Comparison of ENCODE assay signal across 19 cellular contexts in genomic region chr11:117759305-117759704, GRCh38. TPM values are rescaled to one million over a fixed set of nuclear protein-coding genes. Genes with fewer than 3 reads are reported as not detected.
DNase-seq lines count a peak whose midpoint lies in the region; ATAC-seq and TF ChIP-seq lines count a peak whose summit lies in the region.
"Had no signal": no experiment of that assay in that cellular context is flagged by ENCODE, and none has a peak within 500 bp of the region (broad histone marks: within the 10 kb centered on the region; RNA-seq: fewer than 3 reads in every experiment).

No MANE protein-coding gene starts in this region.

- H2AFZ ChIP-seq in neuronal stem cell (ENCODE audit: low read length), result no peak overlapping the region

- H3K14ac ChIP-seq in neuronal stem cell (ENCODE audit: low read length), result no peak overlapping the region

- peak overlapping the region; percentile 19 for H3K18ac ChIP-seq in neuronal stem cell (ENCODE audit: low read length)

- no peak overlapping the region for H3K23ac ChIP-seq in neuronal stem cell (ENCODE audit: low read depth, low read length, poor library complexity)

- H3K4me3 ChIP-seq in neuronal stem cell (ENCODE audit: low read length in 2 of 2), result no peak overlapping the region
- H3K4me3 ChIP-seq: K562, SJSA1 had no signal

- no peak overlapping the region for H3K9ac ChIP-seq in neuronal stem cell (ENCODE audit: low read depth, low read length, poor library complexity)

- no peak overlapping the region for H2BK15ac ChIP-seq in neuronal stem cell (ENCODE audit: low read length)

- H4K8ac ChIP-seq in neuronal stem cell (ENCODE audit: low read depth, low read length), result no peak overlapping the region

- peaks cover 0 to 8% of the 10 kb centered on the region in 2 donors for H3K4me1 ChIP-seq in neuronal stem cell (ENCODE audit: control insufficient read depth in 2 of 2, insufficient read depth in 1 of 2, low read depth in 1 of 2, low read length in 2 of 2)
- H3K4me1 ChIP-seq: BE2C, SJSA1 had no signal

- H3K36me3 ChIP-seq in neuronal stem cell (replicated peaks in 1 of 2; ENCODE audit: control insufficient read depth in 2 of 2, insufficient read depth in 2 of 2, low read length in 2 of 2), result no peaks in the 10 kb centered on the region
- H3K36me3 ChIP-seq: BE2C, SJSA1 had no signal

- no peaks in the 10 kb centered on the region for H3K79me1 ChIP-seq in neuronal stem cell (ENCODE audit: low read depth, low read length)

- no peak overlapping the region for H2BK120ac ChIP-seq in neuronal stem cell (ENCODE audit: low read depth, low read length)

- no peak overlapping the region for H2BK5ac ChIP-seq in neuronal stem cell (ENCODE audit: low read length)

- no peak overlapping the region for H3K4me2 ChIP-seq in neuronal stem cell (ENCODE audit: insufficient read depth, low read length, poor library complexity, severe bottlenecking)

- CTCF ChIA-PET in WTC11 (lab: Charles Lee), result interaction anchor here (1.0 kb wide), 1 partner anchor 333 kb away, joined by 6 read pairs; no protein-coding TSS in a partner anchor

- no peak overlapping the region for H4K91ac ChIP-seq in neuronal stem cell (ENCODE audit: low read depth, low read length, poor library complexity)

- DNase-seq in NCI-H345 (lab: John Stamatoyannopoulos, UW) (peak; percentile 48), NCI-H345 treated with DMSO at 0.1 percent for 48 hours (lab: John Stamatoyannopoulos, UW; ENCODE audit: unreplicated experiment) (no peak), NCI-H2107 treated with DMSO at 0.1 percent for 48 hours (lab: John Stamatoyannopoulos, UW; ENCODE audit: unreplicated experiment) (peak; percentile 94), WTC11 (ENCODE audit: low spot score) (peak; percentile 29), neuronal stem cell (ENCODE audit: low spot score) (no peak), NCI-H2227 treated with DMSO at 0.1 percent for 48 hours (lab: John Stamatoyannopoulos, UW) (no peak)
- no peak for DNase-seq in T-helper 2 cell treated with Interferon-gamma antibody and Interleukin-4, amounts not matched to agents 5 μg/mL and 100 μg/mL, for 36 hours (ENCODE audit: low spot score)
- DNase-seq: 8988T; BE2C; CD4-positive, alpha-beta memory T cell; DMS79 treated with DMSO at 0.1 percent for 48 hours; MV-4-11; NCI-H1694; NCI-H774; PC-3; SW 1271 had no signal

- TF ChIP-seq CTCF in WTC11 (IDR thresholded peaks at IDR 0.05), result no peak

- H3K9me3 Mint-ChIP-seq in WTC11, result no peaks in the 10 kb centered on the region
- H3K9me3 Mint-ChIP-seq in T-helper 2 cell treated with Interferon-gamma antibody and Interleukin-4, amounts not matched to agents 5 μg/mL and 100 μg/mL, for 36 hours, result no peaks in the 10 kb centered on the region
- H3K9me3 Mint-ChIP-seq: CD4-positive, alpha-beta memory T cell had no signal

- no peak overlapping the region for H2BK12ac ChIP-seq in neuronal stem cell (ENCODE audit: low read length)

- H3K4me3 Mint-ChIP-seq in WTC11, result no peak overlapping the region
- no peak overlapping the region for H3K4me3 Mint-ChIP-seq in T-helper 2 cell treated with Interferon-gamma antibody and Interleukin-4, amounts not matched to agents 5 μg/mL and 100 μg/mL, for 36 hours
- H3K4me3 Mint-ChIP-seq: CD4-positive, alpha-beta memory T cell had no signal

- no peaks in the 10 kb centered on the region for H3K9me3 ChIP-seq in neuronal stem cell (replicated peaks in 1 of 2; ENCODE audit: control insufficient read depth in 2 of 2, insufficient read depth in 1 of 2, low read depth in 1 of 2, low read length in 2 of 2)
- H3K9me3 ChIP-seq: BE2C, SJSA1 had no signal

- no peaks in the 10 kb centered on the region for H3K36me3 Mint-ChIP-seq in WTC11
- H3K36me3 Mint-ChIP-seq in T-helper 2 cell treated with Interferon-gamma antibody and Interleukin-4, amounts not matched to agents 5 μg/mL and 100 μg/mL, for 36 hours (ENCODE audit: low read depth), result no peaks in the 10 kb centered on the region
- H3K36me3 Mint-ChIP-seq: CD4-positive, alpha-beta memory T cell had no signal

- peak; percentile 86 for ATAC-seq in WTC11
- ATAC-seq in GM21825 (IDR thresholded peaks at IDR 0.05; ENCODE audit: unreplicated experiment), result no peak
- ATAC-seq: K562, PC-3 had no signal

- WGBS in neuronal stem cell (ENCODE audit: extremely low coverage in 2 of 2, insufficient read length in 2 of 2, insufficient replicate concordance in 1 of 2), 2 donors, result no CpG with 5 or more reads among the region's 8 CpGs

- no peak overlapping the region for H2AK5ac ChIP-seq in neuronal stem cell (ENCODE audit: low read depth, low read length)

- no peak overlapping the region; the same call in 1 of the 2 replicates for H3K27ac Mint-ChIP-seq in WTC11
- no peak overlapping the region for H3K27ac Mint-ChIP-seq in T-helper 2 cell treated with Interferon-gamma antibody and Interleukin-4, amounts not matched to agents 5 μg/mL and 100 μg/mL, for 36 hours

- peaks cover 23% of the 10 kb centered on the region for H3K4me1 Mint-ChIP-seq in WTC11
- H3K4me1 Mint-ChIP-seq in T-helper 2 cell treated with Interferon-gamma antibody and Interleukin-4, amounts not matched to agents 5 μg/mL and 100 μg/mL, for 36 hours (ENCODE audit: low read depth), result no peaks in the 10 kb centered on the region
- H3K4me1 Mint-ChIP-seq: CD4-positive, alpha-beta memory T cell had no signal

- POLR2A ChIA-PET in WTC11 (lab: Charles Lee), result no interaction called here

- peaks cover 0 to 16% (median 0%) of the 10 kb centered on the region in 3 experiments for H3K27me3 ChIP-seq in neuronal stem cell (ENCODE audit: control insufficient read depth in 3 of 3, insufficient read depth in 3 of 3, low read depth in 1 of 3, low read length in 3 of 3)
- H3K27me3 ChIP-seq: SJSA1 had no signal

- no peak overlapping the region for H3K27ac ChIP-seq in neuronal stem cell (replicated peaks; ENCODE audit: low read length)
- H3K27ac ChIP-seq: SJSA1 had no signal

- H3K27me3 Mint-ChIP-seq in WTC11 (ENCODE audit: low read depth), result no peaks in the 10 kb centered on the region
- H3K27me3 Mint-ChIP-seq in T-helper 2 cell treated with Interferon-gamma antibody and Interleukin-4, amounts not matched to agents 5 μg/mL and 100 μg/mL, for 36 hours (ENCODE audit: low read depth), result peaks cover 6% of the 10 kb centered on the region

- H3K4ac ChIP-seq in neuronal stem cell (ENCODE audit: low read length), result no peak overlapping the region

TF ChIP-seq in WTC11, 78 proteins besides CTCF, POLR2A, EP300 and RAD21 (continues in another document):
- no peak for TF ChIP-seq TCF7 (CRISPR knock-in tag; IDR thresholded peaks at IDR 0.05; ENCODE audit: low read depth)
- no peak for TF ChIP-seq GTF2I (CRISPR knock-in tag; conservative IDR thresholded peaks at IDR 0.05)
- no peak for TF ChIP-seq JAZF1 (CRISPR knock-in tag; IDR thresholded peaks at IDR 0.05)
- TF ChIP-seq, protein P1, sequence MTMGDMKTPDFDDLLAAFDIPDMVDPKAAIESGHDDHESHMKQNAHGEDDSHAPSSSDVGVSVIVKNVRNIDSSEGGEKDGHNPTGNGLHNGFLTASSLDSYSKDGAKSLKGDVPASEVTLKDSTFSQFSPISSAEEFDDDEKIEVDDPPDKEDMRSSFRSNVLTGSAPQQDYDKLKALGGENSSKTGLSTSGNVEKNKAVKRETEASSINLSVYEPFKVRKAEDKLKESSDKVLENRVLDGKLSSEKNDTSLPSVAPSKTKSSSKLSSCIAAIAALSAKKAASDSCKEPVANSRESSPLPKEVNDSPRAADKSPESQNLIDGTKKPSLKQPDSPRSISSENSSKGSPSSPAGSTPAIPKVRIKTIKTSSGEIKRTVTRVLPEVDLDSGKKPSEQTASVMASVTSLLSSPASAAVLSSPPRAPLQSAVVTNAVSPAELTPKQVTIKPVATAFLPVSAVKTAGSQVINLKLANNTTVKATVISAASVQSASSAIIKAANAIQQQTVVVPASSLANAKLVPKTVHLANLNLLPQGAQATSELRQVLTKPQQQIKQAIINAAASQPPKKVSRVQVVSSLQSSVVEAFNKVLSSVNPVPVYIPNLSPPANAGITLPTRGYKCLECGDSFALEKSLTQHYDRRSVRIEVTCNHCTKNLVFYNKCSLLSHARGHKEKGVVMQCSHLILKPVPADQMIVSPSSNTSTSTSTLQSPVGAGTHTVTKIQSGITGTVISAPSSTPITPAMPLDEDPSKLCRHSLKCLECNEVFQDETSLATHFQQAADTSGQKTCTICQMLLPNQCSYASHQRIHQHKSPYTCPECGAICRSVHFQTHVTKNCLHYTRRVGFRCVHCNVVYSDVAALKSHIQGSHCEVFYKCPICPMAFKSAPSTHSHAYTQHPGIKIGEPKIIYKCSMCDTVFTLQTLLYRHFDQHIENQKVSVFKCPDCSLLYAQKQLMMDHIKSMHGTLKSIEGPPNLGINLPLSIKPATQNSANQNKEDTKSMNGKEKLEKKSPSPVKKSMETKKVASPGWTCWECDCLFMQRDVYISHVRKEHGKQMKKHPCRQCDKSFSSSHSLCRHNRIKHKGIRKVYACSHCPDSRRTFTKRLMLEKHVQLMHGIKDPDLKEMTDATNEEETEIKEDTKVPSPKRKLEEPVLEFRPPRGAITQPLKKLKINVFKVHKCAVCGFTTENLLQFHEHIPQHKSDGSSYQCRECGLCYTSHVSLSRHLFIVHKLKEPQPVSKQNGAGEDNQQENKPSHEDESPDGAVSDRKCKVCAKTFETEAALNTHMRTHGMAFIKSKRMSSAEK (CRISPR knock-in tag; IDR thresholded peaks at IDR 0.05; ENCODE audit: borderline replicate concordance), result no peak
- no peak for TF ChIP-seq SMAD4 (CRISPR knock-in tag; IDR thresholded peaks at IDR 0.05)
- no peak for TF ChIP-seq TEAD1 (CRISPR knock-in tag; IDR thresholded peaks at IDR 0.05)
- no peak for TF ChIP-seq ZBTB21 (CRISPR knock-in tag; IDR thresholded peaks at IDR 0.05; ENCODE audit: borderline replicate concordance)
- TF ChIP-seq NFYB (CRISPR knock-in tag; conservative IDR thresholded peaks at IDR 0.05; ENCODE audit: low read depth), result 0 out of 2 replicates have a peak, but pooled peaks have one; percentile 3
- TF ChIP-seq, protein P2, sequence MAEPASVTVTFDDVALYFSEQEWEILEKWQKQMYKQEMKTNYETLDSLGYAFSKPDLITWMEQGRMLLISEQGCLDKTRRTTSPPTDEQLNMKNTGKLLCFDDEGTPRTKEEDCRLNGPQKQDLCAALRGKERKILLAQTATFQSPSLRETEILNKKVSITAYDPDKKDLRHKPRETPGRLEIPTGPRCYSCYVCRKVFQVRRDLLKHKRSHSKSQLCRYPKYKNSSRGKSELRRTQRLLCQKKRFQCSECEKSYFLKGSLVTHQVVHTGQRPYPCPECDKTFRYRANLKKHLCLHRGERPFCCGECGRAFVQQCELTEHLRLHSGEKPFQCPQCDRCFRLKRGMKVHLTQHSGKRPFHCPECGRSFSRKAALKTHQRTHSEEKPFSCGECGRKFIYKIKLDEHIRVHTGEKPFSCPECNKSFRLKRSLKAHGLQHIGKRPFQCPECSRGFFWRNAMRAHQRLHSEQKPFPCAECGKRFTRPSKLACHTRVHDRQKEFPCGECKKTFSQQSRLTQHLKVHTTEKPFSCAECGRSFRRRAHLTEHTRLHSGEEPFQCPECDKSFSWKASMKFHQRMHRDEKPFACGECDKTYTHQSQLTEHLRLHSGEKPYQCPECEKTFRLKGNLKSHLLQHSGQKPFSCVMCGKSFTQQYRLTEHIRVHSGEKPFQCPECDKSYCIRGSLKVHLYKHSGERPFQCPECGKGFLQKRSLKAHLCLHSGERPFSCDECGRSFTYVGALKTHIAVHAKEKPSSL (CRISPR knock-in tag; conservative IDR thresholded peaks at IDR 0.05), result no peak

RNA-seq across cellular contexts. Expression of gene DSCAML1, which starts 37.7 kb away (rescaled TPM):
- 0.25 to 0.90 TPM (median 0.82 TPM) in 3 replicates for total RNA-seq in WTC11 (2021)
- 0.47 TPM for polyA plus RNA-seq in neuronal stem cell (2013, experiment 1 of 2)
- polyA plus RNA-seq in neuronal stem cell (2013, experiment 2 of 2), result 0.50 TPM
- total RNA-seq: K562, PC-3 had no signal
- polyA plus RNA-seq: CD4-positive, alpha-beta memory T cell; K562 had no signal

Comparison
In these comparisons a context has a peak if more than half of its experiments do, and no peak if none do; other contexts are left out.
1. DNase-seq: peak in NCI-H345 (single experiment), NCI-H2107 treated with DMSO at 0.1 percent for 48 hours (single experiment) and WTC11 (single experiment); none in NCI-H345 treated with DMSO at 0.1 percent for 48 hours (single experiment), neuronal stem cell (single experiment), NCI-H2227 treated with DMSO at 0.1 percent for 48 hours (single experiment) and T-helper 2 cell treated with Interferon-gamma antibody and Interleukin-4, amounts not matched to agents 5 μg/mL and 100 μg/mL, for 36 hours (single experiment).